ENCODE assay signal across 1 cellular context in genomic region chr16:67278773-67279295, GRCh38.
TF ChIP-seq lines count a peak whose summit lies in the region.

No MANE protein-coding gene starts in this region.

TF ChIP-seq in HepG2, 621 proteins besides CTCF, POLR2A, EP300 and RAD21 (continued from another document and continues in another):
- TF ChIP-seq ZNF142 (CRISPR knock-in tag; IDR thresholded peaks at IDR 0.05) (peak; percentile 48), ZNF225 (CRISPR knock-in tag; IDR thresholded peaks at IDR 0.05) (peak; percentile 33; the same call in 1 of the 2 replicates), PHF5A (CRISPR knock-in tag; IDR thresholded peaks at IDR 0.05; ENCODE audit: low read depth, unreplicated experiment) (no peak), MEIS2 (CRISPR knock-in tag; IDR thresholded peaks at IDR 0.05) (no peak; the same call in 1 of the 2 replicates), HNF4A (CRISPR knock-in tag; IDR thresholded peaks at IDR 0.05) (peak; percentile 51), ZNF773 (CRISPR knock-in tag; IDR thresholded peaks at IDR 0.05; ENCODE audit: borderline replicate concordance) (no peak), SMAD9 (CRISPR knock-in tag; IDR thresholded peaks at IDR 0.05) (0 out of 2 replicates have a peak, but pooled peaks have one; percentile 47), ZNF451 (CRISPR knock-in tag; IDR thresholded peaks at IDR 0.05) (no peak), MYC (CRISPR knock-in tag; IDR thresholded peaks at IDR 0.05; ENCODE audit: borderline replicate concordance) (no peak; the same call in none of the 2 replicates), MIXL1 (CRISPR knock-in tag; IDR thresholded peaks at IDR 0.05) (no peak), RFX3 (CRISPR knock-in tag; IDR thresholded peaks at IDR 0.05) (no peak), ZNF569 (CRISPR knock-in tag; IDR thresholded peaks at IDR 0.05; ENCODE audit: borderline replicate concordance) (no peak), STAG1 (CRISPR knock-in tag; IDR thresholded peaks at IDR 0.05) (peak; percentile 25), ERF (CRISPR knock-in tag; IDR thresholded peaks at IDR 0.05) (peak; percentile 58; the same call in 1 of the 2 replicates), DPF2 (CRISPR knock-in tag; IDR thresholded peaks at IDR 0.05; ENCODE audit: borderline replicate concordance, low read depth) (no peak), ZBTB38 (CRISPR knock-in tag; IDR thresholded peaks at IDR 0.05) (no peak), ZNF883 (CRISPR knock-in tag; IDR thresholded peaks at IDR 0.05; ENCODE audit: not compliant biosample characterization) (no peak), KLF12 (CRISPR knock-in tag; IDR thresholded peaks at IDR 0.05; ENCODE audit: borderline replicate concordance) (no peak; the same call in 1 of the 2 replicates), NR3C1 (CRISPR knock-in tag; IDR thresholded peaks at IDR 0.05) (no peak), U2AF2 (IDR thresholded peaks at IDR 0.05; ENCODE audit: low read depth, low read length) (no peak), TBX2 (CRISPR knock-in tag; IDR thresholded peaks at IDR 0.05; ENCODE audit: borderline replicate concordance) (peak; percentile 12; the same call in 1 of the 2 replicates), ZFP41 (CRISPR knock-in tag; IDR thresholded peaks at IDR 0.05; ENCODE audit: borderline replicate concordance) (no peak), NFKB2 (CRISPR knock-in tag; IDR thresholded peaks at IDR 0.05; ENCODE audit: borderline replicate concordance) (peak; percentile 26; the same call in 1 of the 2 replicates), ISL2 (CRISPR knock-in tag; IDR thresholded peaks at IDR 0.05) (peak; percentile 60), ZSCAN29 (CRISPR knock-in tag; conservative IDR thresholded peaks at IDR 0.05) (no peak), NR0B2 (CRISPR knock-in tag; IDR thresholded peaks at IDR 0.05) (no peak), TBL1XR1 (IDR thresholded peaks at IDR 0.05; ENCODE audit: borderline replicate concordance, low read length, partially characterized antibody) (no peak), RBFOX2 (IDR thresholded peaks at IDR 0.05; ENCODE audit: low read depth, low read length) (no peak), HMG20A (CRISPR knock-in tag; IDR thresholded peaks at IDR 0.05; ENCODE audit: borderline replicate concordance) (no peak), CENPBD1 (CRISPR knock-in tag; IDR thresholded peaks at IDR 0.05; ENCODE audit: borderline replicate concordance, low read depth) (no peak), KLF16 (CRISPR knock-in tag; IDR thresholded peaks at IDR 0.05) (no peak), KDM5B (CRISPR knock-in tag; IDR thresholded peaks at IDR 0.05; ENCODE audit: borderline replicate concordance) (no peak; the same call in 1 of the 2 replicates), ZBTB2 (CRISPR knock-in tag; IDR thresholded peaks at IDR 0.05; ENCODE audit: low read depth) (no peak), ZKSCAN1 (IDR thresholded peaks at IDR 0.05; ENCODE audit: low read length) (no peak), FOXP1 (IDR thresholded peaks at IDR 0.05) (no peak), FOXP1 (CRISPR knock-in tag; IDR thresholded peaks at IDR 0.05) (no peak), FOXC1 (CRISPR knock-in tag; IDR thresholded peaks at IDR 0.05; ENCODE audit: borderline replicate concordance) (no peak), ELF3 (CRISPR knock-in tag; IDR thresholded peaks at IDR 0.05) (0 out of 2 replicates have a peak, but pooled peaks have one; percentile 25), RARA (CRISPR knock-in tag; IDR thresholded peaks at IDR 0.05) (peak; percentile 44), MZF1 (CRISPR knock-in tag; IDR thresholded peaks at IDR 0.05; ENCODE audit: borderline replicate concordance) (no peak), ZNF572 (CRISPR knock-in tag; IDR thresholded peaks at IDR 0.05) (no peak)
- TF ChIP-seq, protein P1, sequence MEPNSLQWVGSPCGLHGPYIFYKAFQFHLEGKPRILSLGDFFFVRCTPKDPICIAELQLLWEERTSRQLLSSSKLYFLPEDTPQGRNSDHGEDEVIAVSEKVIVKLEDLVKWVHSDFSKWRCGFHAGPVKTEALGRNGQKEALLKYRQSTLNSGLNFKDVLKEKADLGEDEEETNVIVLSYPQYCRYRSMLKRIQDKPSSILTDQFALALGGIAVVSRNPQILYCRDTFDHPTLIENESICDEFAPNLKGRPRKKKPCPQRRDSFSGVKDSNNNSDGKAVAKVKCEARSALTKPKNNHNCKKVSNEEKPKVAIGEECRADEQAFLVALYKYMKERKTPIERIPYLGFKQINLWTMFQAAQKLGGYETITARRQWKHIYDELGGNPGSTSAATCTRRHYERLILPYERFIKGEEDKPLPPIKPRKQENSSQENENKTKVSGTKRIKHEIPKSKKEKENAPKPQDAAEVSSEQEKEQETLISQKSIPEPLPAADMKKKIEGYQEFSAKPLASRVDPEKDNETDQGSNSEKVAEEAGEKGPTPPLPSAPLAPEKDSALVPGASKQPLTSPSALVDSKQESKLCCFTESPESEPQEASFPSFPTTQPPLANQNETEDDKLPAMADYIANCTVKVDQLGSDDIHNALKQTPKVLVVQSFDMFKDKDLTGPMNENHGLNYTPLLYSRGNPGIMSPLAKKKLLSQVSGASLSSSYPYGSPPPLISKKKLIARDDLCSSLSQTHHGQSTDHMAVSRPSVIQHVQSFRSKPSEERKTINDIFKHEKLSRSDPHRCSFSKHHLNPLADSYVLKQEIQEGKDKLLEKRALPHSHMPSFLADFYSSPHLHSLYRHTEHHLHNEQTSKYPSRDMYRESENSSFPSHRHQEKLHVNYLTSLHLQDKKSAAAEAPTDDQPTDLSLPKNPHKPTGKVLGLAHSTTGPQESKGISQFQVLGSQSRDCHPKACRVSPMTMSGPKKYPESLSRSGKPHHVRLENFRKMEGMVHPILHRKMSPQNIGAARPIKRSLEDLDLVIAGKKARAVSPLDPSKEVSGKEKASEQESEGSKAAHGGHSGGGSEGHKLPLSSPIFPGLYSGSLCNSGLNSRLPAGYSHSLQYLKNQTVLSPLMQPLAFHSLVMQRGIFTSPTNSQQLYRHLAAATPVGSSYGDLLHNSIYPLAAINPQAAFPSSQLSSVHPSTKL (CRISPR knock-in tag; IDR thresholded peaks at IDR 0.05): no peak
- TF ChIP-seq, protein P2, sequence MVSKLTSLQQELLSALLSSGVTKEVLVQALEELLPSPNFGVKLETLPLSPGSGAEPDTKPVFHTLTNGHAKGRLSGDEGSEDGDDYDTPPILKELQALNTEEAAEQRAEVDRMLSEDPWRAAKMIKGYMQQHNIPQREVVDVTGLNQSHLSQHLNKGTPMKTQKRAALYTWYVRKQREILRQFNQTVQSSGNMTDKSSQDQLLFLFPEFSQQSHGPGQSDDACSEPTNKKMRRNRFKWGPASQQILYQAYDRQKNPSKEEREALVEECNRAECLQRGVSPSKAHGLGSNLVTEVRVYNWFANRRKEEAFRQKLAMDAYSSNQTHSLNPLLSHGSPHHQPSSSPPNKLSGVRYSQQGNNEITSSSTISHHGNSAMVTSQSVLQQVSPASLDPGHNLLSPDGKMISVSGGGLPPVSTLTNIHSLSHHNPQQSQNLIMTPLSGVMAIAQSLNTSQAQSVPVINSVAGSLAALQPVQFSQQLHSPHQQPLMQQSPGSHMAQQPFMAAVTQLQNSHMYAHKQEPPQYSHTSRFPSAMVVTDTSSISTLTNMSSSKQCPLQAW (CRISPR knock-in tag; IDR thresholded peaks at IDR 0.05): no peak
- TF ChIP-seq, protein P3, sequence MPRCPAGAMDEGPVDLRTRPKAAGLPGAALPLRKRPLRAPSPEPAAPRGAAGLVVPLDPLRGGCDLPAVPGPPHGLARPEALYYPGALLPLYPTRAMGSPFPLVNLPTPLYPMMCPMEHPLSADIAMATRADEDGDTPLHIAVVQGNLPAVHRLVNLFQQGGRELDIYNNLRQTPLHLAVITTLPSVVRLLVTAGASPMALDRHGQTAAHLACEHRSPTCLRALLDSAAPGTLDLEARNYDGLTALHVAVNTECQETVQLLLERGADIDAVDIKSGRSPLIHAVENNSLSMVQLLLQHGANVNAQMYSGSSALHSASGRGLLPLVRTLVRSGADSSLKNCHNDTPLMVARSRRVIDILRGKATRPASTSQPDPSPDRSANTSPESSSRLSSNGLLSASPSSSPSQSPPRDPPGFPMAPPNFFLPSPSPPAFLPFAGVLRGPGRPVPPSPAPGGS (CRISPR knock-in tag; IDR thresholded peaks at IDR 0.05): no peak
- TF ChIP-seq, protein P4, sequence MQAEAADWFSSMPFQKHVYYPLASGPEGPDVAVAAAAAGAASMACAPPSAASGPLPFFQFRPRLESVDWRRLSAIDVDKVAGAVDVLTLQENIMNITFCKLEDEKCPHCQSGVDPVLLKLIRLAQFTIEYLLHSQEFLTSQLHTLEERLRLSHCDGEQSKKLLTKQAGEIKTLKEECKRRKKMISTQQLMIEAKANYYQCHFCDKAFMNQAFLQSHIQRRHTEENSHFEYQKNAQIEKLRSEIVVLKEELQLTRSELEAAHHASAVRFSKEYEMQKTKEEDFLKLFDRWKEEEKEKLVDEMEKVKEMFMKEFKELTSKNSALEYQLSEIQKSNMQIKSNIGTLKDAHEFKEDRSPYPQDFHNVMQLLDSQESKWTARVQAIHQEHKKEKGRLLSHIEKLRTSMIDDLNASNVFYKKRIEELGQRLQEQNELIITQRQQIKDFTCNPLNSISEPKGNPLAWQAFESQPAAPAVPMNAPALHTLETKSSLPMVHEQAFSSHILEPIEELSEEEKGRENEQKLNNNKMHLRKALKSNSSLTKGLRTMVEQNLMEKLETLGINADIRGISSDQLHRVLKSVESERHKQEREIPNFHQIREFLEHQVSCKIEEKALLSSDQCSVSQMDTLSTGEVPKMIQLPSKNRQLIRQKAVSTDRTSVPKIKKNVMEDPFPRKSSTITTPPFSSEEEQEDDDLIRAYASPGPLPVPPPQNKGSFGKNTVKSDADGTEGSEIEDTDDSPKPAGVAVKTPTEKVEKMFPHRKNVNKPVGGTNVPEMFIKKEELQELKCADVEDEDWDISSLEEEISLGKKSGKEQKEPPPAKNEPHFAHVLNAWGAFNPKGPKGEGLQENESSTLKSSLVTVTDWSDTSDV (CRISPR knock-in tag; IDR thresholded peaks at IDR 0.05): 0 out of 2 replicates have a peak, but pooled peaks have one; percentile 3
- TF ChIP-seq, protein P5, sequence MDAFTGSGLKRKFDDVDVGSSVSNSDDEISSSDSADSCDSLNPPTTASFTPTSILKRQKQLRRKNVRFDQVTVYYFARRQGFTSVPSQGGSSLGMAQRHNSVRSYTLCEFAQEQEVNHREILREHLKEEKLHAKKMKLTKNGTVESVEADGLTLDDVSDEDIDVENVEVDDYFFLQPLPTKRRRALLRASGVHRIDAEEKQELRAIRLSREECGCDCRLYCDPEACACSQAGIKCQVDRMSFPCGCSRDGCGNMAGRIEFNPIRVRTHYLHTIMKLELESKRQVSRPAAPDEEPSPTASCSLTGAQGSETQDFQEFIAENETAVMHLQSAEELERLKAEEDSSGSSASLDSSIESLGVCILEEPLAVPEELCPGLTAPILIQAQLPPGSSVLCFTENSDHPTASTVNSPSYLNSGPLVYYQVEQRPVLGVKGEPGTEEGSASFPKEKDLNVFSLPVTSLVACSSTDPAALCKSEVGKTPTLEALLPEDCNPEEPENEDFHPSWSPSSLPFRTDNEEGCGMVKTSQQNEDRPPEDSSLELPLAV (CRISPR knock-in tag; conservative IDR thresholded peaks at IDR 0.05; ENCODE audit: low read depth): no peak
